Comparison of ENCODE assay signal across 10 cellular contexts in genomic region chr5:151670953-151671636, GRCh38. TPM values are rescaled to one million over a fixed set of nuclear protein-coding genes. Genes with fewer than 3 reads are reported as not detected.
DNase-seq lines count a peak whose midpoint lies in the region; ATAC-seq, FAIRE-seq and TF ChIP-seq lines count a peak whose summit lies in the region.
"Had no signal": no experiment of that assay in that cellular context is flagged by ENCODE, and none has a peak within 500 bp of the region (broad histone marks: within the 10 kb centered on the region; RNA-seq: fewer than 3 reads in every experiment).

No MANE protein-coding gene starts in this region.

- H2AK5ac ChIP-seq in mesendoderm (ENCODE audit: low read length), result peak overlapping the region; percentile 79

- H3K23ac ChIP-seq in mesendoderm (ENCODE audit: low read length), result no peak overlapping the region

- CTCF ChIA-PET in activated naive CD4-positive, alpha-beta T cell treated with anti-CD3 and anti-CD28 coated beads, Interleukin-2, amount 10 ng/mL, durations not matched to agents 7 days and 5 days (lab: Charles Lee), result interaction anchor here (0.7 to 2.7 kb wide), 4 partner anchors 12 to 97 kb away, joined by 3 to 15 read pairs (median 4); no protein-coding TSS in a partner anchor

- H2BK120ac ChIP-seq in mesendoderm (ENCODE audit: low read depth, low read length), result no peak overlapping the region

- peak overlapping the region; percentile 44 for H2BK5ac ChIP-seq in mesendoderm (ENCODE audit: low read length)

- H3K18ac ChIP-seq in mesendoderm (ENCODE audit: low read length), result no peak overlapping the region

- no peaks in the 10 kb centered on the region for H3K36me3 Mint-ChIP-seq in activated naive CD4-positive, alpha-beta T cell treated with anti-CD3 and anti-CD28 coated beads, Interleukin-2, amount 10 ng/mL, durations not matched to agents 7 days and 5 days
- H3K36me3 Mint-ChIP-seq: memory B cell had no signal

- H4K5ac ChIP-seq in mesendoderm (ENCODE audit: low read length), result no peak overlapping the region

- no peak overlapping the region for H3K4me3 Mint-ChIP-seq in activated naive CD4-positive, alpha-beta T cell treated with anti-CD3 and anti-CD28 coated beads, Interleukin-2, amount 10 ng/mL, durations not matched to agents 7 days and 5 days
- H3K4me3 Mint-ChIP-seq: effector memory CD8-positive, alpha-beta T cell; memory B cell had no signal

- H3K27me3 Mint-ChIP-seq in activated naive CD4-positive, alpha-beta T cell treated with anti-CD3 and anti-CD28 coated beads, Interleukin-2, amount 10 ng/mL, durations not matched to agents 7 days and 5 days, result peaks cover 15% of the 10 kb centered on the region

- no peak overlapping the region for H3K4me2 ChIP-seq in mesendoderm (ENCODE audit: low read length)

- H3K79me1 ChIP-seq in mesendoderm (ENCODE audit: low read length), result peaks cover 20% of the 10 kb centered on the region

- H3K36me3 ChIP-seq in mesendoderm (ENCODE audit: control insufficient read depth, insufficient read depth, low read length), result peaks cover 57% of the 10 kb centered on the region
- peaks cover 82% of the 10 kb centered on the region for H3K36me3 ChIP-seq in thoracic aorta

- H3K4me3 ChIP-seq in mesendoderm (ENCODE audit: low read length) (no peak overlapping the region), thoracic aorta (no peak overlapping the region)

- H3K4ac ChIP-seq in mesendoderm (ENCODE audit: low read depth, low read length), result no peak overlapping the region

- H3K4me1 ChIP-seq in mesendoderm (ENCODE audit: control insufficient read depth, low read depth, low read length) (peaks cover 23% of the 10 kb centered on the region), thoracic aorta (ENCODE audit: control insufficient read depth in 1 of 2, low read depth in 2 of 2) (peaks cover 64 to 100% of the 10 kb centered on the region in 2 donors)

- H3K9me3 ChIP-seq in thoracic aorta, result no peaks in the 10 kb centered on the region

- no peak overlapping the region for H2BK15ac ChIP-seq in mesendoderm (replicated peaks; ENCODE audit: low read depth)

- H3K9ac ChIP-seq in mesendoderm (ENCODE audit: low read length), result peak overlapping the region; percentile 24

- no peak overlapping the region for H3K27ac Mint-ChIP-seq in activated naive CD4-positive, alpha-beta T cell treated with anti-CD3 and anti-CD28 coated beads, Interleukin-2, amount 10 ng/mL, durations not matched to agents 7 days and 5 days
- H3K27ac Mint-ChIP-seq: effector memory CD8-positive, alpha-beta T cell; memory B cell had no signal

- no peaks in the 10 kb centered on the region for H3K27me3 ChIP-seq in mesendoderm (ENCODE audit: insufficient read depth, low read length, poor library complexity)
- H3K27me3 ChIP-seq in thoracic aorta (replicated peaks; ENCODE audit: insufficient read depth), result no peaks in the 10 kb centered on the region

- H3K27ac ChIP-seq in mesendoderm (ENCODE audit: low read depth, low read length) (no peak overlapping the region), thoracic aorta (peak overlapping the region; percentile 95 to 98)

- DNase-seq in RCC 7860 (ENCODE audit: low spot score), result peak; percentile 9
- DNase-seq in dermis microvascular lymphatic vessel endothelial cell (ENCODE audit: low read depth in 2 of 2), result peak; percentile 22 to 88
- DNase-seq in mesendoderm, result no peak
- DNase-seq in thoracic aorta (ENCODE audit: low spot score), result peak; percentile 66
- DNase-seq in effector CD4-positive, alpha-beta T cell, result no peak
- DNase-seq in NCI-H526 treated with DMSO at 0.1 percent for 48 hours (lab: John Stamatoyannopoulos, UW), result no peak
- no peak for DNase-seq in activated naive CD4-positive, alpha-beta T cell treated with anti-CD3 and anti-CD28 coated beads, Interleukin-2, amount 10 ng/mL, durations not matched to agents 7 days and 5 days
- DNase-seq in mesenteric fat pad (ENCODE audit: low spot score), result no peak
- DNase-seq: effector memory CD8-positive, alpha-beta T cell had no signal

- no peak overlapping the region for H4K8ac ChIP-seq in mesendoderm (ENCODE audit: low read depth, low read length)

- FAIRE-seq in RCC 7860 (lab: Jason Lieb, UNC), result no peak

- H3K79me2 ChIP-seq in mesendoderm (ENCODE audit: control insufficient read depth, insufficient read depth, low read length), result peaks cover 3% of the 10 kb centered on the region

- no peaks in the 10 kb centered on the region for H3K4me1 Mint-ChIP-seq in activated naive CD4-positive, alpha-beta T cell treated with anti-CD3 and anti-CD28 coated beads, Interleukin-2, amount 10 ng/mL, durations not matched to agents 7 days and 5 days
- H3K4me1 Mint-ChIP-seq: memory B cell had no signal

- TF ChIP-seq CTCF in thoracic aorta (IDR thresholded peaks at IDR 0.05), result no peak

- no peaks in the 10 kb centered on the region for H3K9me3 Mint-ChIP-seq in activated naive CD4-positive, alpha-beta T cell treated with anti-CD3 and anti-CD28 coated beads, Interleukin-2, amount 10 ng/mL, durations not matched to agents 7 days and 5 days
- H3K9me3 Mint-ChIP-seq: effector memory CD8-positive, alpha-beta T cell; memory B cell had no signal

- H3K56ac ChIP-seq in mesendoderm (ENCODE audit: low read length), result peak overlapping the region; percentile 45

- ATAC-seq in thoracic aorta (ENCODE audit: insufficient number of reproducible peaks, low FRiP score, low read depth), result peak; percentile 90
- ATAC-seq: effector memory CD8-positive, alpha-beta T cell had no signal

- WGBS in mesendoderm (ENCODE audit: extremely low coverage, insufficient coverage, low lambda C conversion rate), result no CpG with 5 or more reads among the region's 6 CpGs

RNA-seq across cellular contexts. Expression of gene SPARC, which starts 15.6 kb away (rescaled TPM):
- 509 and 525 TPM in 2 replicates for total RNA-seq in dermis microvascular lymphatic vessel endothelial cell
- polyA plus RNA-seq in mesendoderm (2013, experiment 1 of 2), result 371 TPM
- polyA plus RNA-seq in mesendoderm (2013, experiment 2 of 2), result 377 TPM
- 1,000 to 10,000 TPM; 1,654 to 1,851 TPM for total RNA-seq in thoracic aorta
- total RNA-seq in mesenteric fat pad, result 1,881 TPM

Comparison
In these comparisons a context has a peak if more than half of its experiments do, and no peak if none do; other contexts are left out.
1. DNase-seq: peak in RCC 7860 (single experiment), dermis microvascular lymphatic vessel endothelial cell (2 of 2) and thoracic aorta (single experiment); none in mesendoderm (single experiment), effector CD4-positive, alpha-beta T cell (single experiment), NCI-H526 treated with DMSO at 0.1 percent for 48 hours (single experiment), activated naive CD4-positive, alpha-beta T cell treated with anti-CD3 and anti-CD28 coated beads, Interleukin-2, amount 10 ng/mL, durations not matched to agents 7 days and 5 days (single experiment) and mesenteric fat pad (single experiment).